ENCODE assay signal across 8 cellular contexts in genomic region chr1:148975453-148975852, GRCh38.
A peak's percentile ranks its signal among the peaks of the same experiment; 100 is the strongest.
DNase-seq lines count a peak whose midpoint lies in the region; ATAC-seq and TF ChIP-seq lines count a peak whose summit lies in the region.
"Not testable (repeated sequence)": the region's sequence is repeated elsewhere in the genome, so short reads cannot be mapped to it uniquely, and the experiment has no call there.

No MANE protein-coding gene starts in this region.

- not testable (repeated sequence) for H4K20me1 ChIP-seq in PC-3 (ENCODE audit: low read length); mammary epithelial cell (ENCODE audit: insufficient read depth, low read length)

- dilution Hi-C loops in mammary epithelial cell (cut with HindIII; ENCODE audit: low sequenced_read_pairs), result not testable (repeated sequence)

- H3K4me2 ChIP-seq in PC-3 (ENCODE audit: low read length) (peak overlapping the region; percentile 80), mammary epithelial cell (ENCODE audit: insufficient read depth, low read depth, low read length) (peak overlapping the region; percentile 64)

- POLR2A ChIA-PET in CD8-positive, alpha-beta memory T cell (lab: Charles Lee); PC-3 (lab: Charles Lee; ENCODE audit: unreplicated experiment): not testable (repeated sequence)

- H3K9ac ChIP-seq in PC-3 (ENCODE audit: low read length), result peak overlapping the region; percentile 47
- not testable (repeated sequence) for H3K9ac ChIP-seq in mammary epithelial cell (ENCODE audit: insufficient read depth, low read length)

- H3K4me1 Mint-ChIP-seq in CD8-positive, alpha-beta memory T cell, result peaks cover 8 to 16% (median 12%) of the 10 kb centered on the region in 3 donors
- H3K4me1 Mint-ChIP-seq in activated CD8-positive, alpha-beta memory T cell treated with anti-CD3 and anti-CD28 coated beads, Interleukin-2, amount 10 ng/mL, durations not matched to agents 7 days and 5 days, result not testable (repeated sequence)

- not testable (repeated sequence) for H3K9me3 Mint-ChIP-seq in CD8-positive, alpha-beta memory T cell; activated CD8-positive, alpha-beta memory T cell treated with anti-CD3 and anti-CD28 coated beads, Interleukin-2, amount 10 ng/mL, durations not matched to agents 7 days and 5 days (ENCODE audit: low read depth)

- not testable (repeated sequence) for H3K9me2 ChIP-seq in PC-3 (replicated peaks; ENCODE audit: low read length)

- not testable (repeated sequence) for H3K27me3 Mint-ChIP-seq in CD8-positive, alpha-beta memory T cell; activated CD8-positive, alpha-beta memory T cell treated with anti-CD3 and anti-CD28 coated beads, Interleukin-2, amount 10 ng/mL, durations not matched to agents 7 days and 5 days

- peaks cover 5 to 33% (median 18%) of the 10 kb centered on the region in 3 donors for H3K36me3 Mint-ChIP-seq in CD8-positive, alpha-beta memory T cell
- peaks cover 28% of the 10 kb centered on the region for H3K36me3 Mint-ChIP-seq in activated CD8-positive, alpha-beta memory T cell treated with anti-CD3 and anti-CD28 coated beads, Interleukin-2, amount 10 ng/mL, durations not matched to agents 7 days and 5 days

- TF ChIP-seq CTCF in PC-3 (conservative IDR thresholded peaks at IDR 0.05; ENCODE audit: low read depth, low read length); mammary epithelial cell (conservative IDR thresholded peaks at IDR 0.05 in 1 of 2, IDR thresholded peaks at IDR 0.05 in 1 of 2; ENCODE audit: extremely low read depth in 1 of 2, insufficient read depth in 1 of 2, low read depth in 1 of 2, low read length in 2 of 2): not testable (repeated sequence)

- in situ Hi-C loops in mammary epithelial cell (cut with MboI; ENCODE audit: low sequenced_read_pairs in 2 of 2), result not testable (repeated sequence)

- ATAC-seq in GM19452 (IDR thresholded peaks at IDR 0.05; ENCODE audit: unreplicated experiment) (peak; percentile 45), HG03196 (IDR thresholded peaks at IDR 0.05; ENCODE audit: unreplicated experiment) (peak; percentile 38), PC-3 (peak; percentile 90)
- peak; percentile 65 for ATAC-seq in activated CD8-positive, alpha-beta memory T cell treated with anti-CD3 and anti-CD28 coated beads, Interleukin-2, amount 10 ng/mL, durations not matched to agents 7 days and 5 days
- ATAC-seq in stimulated activated naive CD8-positive, alpha-beta T cell treated with anti-CD3 and anti-CD28 coated beads, Interleukin-15, Interleukin-2, amounts not matched to agents 100 U/mL and 50 U/mL, for 24 hours, result peak; percentile 62

- not testable (repeated sequence) for BruUV-seq in PC-3 (replicated peaks; lab: Mats Ljungman, UMichigan); mammary epithelial cell (replicated peaks; lab: Mats Ljungman, UMichigan)

- H3K79me2 ChIP-seq in PC-3 (ENCODE audit: low read length); mammary epithelial cell (ENCODE audit: insufficient read depth, low read length): not testable (repeated sequence)

- not testable (repeated sequence) for H3K27me3 ChIP-seq in CD8-positive, alpha-beta memory T cell (ENCODE audit: insufficient read depth, low read length, poor library complexity, severe bottlenecking); PC-3 (ENCODE audit: low read length); mammary epithelial cell (ENCODE audit: insufficient read depth, low read length)

- H2AFZ ChIP-seq in PC-3 (ENCODE audit: low read length); mammary epithelial cell (ENCODE audit: low read depth, low read length): not testable (repeated sequence)

- H3K9me3 ChIP-seq in CD8-positive, alpha-beta memory T cell (ENCODE audit: low read length); PC-3 (ENCODE audit: low read length); mammary epithelial cell (replicated peaks; ENCODE audit: insufficient read depth, low read length): not testable (repeated sequence)

- not testable (repeated sequence) for H3K4me3 ChIP-seq in CD8-positive, alpha-beta memory T cell (ENCODE audit: low read length); PC-3 (ENCODE audit: low read length); mammary epithelial cell (replicated peaks in 1 of 3; ENCODE audit: insufficient read depth in 1 of 3, low read depth in 2 of 3, low read length in 3 of 3)

- not testable (repeated sequence) for H3F3A ChIP-seq in PC-3 (ENCODE audit: low read length, unreplicated experiment)

- 9% methylated on average over 1 of the region's 1 CpG for WGBS in mammary epithelial cell (ENCODE audit: low coverage, missing lambda C conversion rate)

- H3K27ac Mint-ChIP-seq in CD8-positive, alpha-beta memory T cell, result peak overlapping the region; percentile 15 to 91 (median 82)
- H3K27ac Mint-ChIP-seq in activated CD8-positive, alpha-beta memory T cell treated with anti-CD3 and anti-CD28 coated beads, Interleukin-2, amount 10 ng/mL, durations not matched to agents 7 days and 5 days, result peak overlapping the region; percentile 87

- not testable (repeated sequence) for H3K4me1 ChIP-seq in CD8-positive, alpha-beta memory T cell (ENCODE audit: insufficient read depth, low read length); PC-3 (ENCODE audit: insufficient read depth, low read length); mammary epithelial cell (ENCODE audit: insufficient read depth, low read length)

- H3K27ac ChIP-seq in CD8-positive, alpha-beta memory T cell (ENCODE audit: low read depth, low read length), result not testable (repeated sequence)
- peak overlapping the region; percentile 91 for H3K27ac ChIP-seq in PC-3 (ENCODE audit: low read length)
- peak overlapping the region; percentile 89 for H3K27ac ChIP-seq in mammary epithelial cell (ENCODE audit: insufficient read depth, low read depth, low read length)

- intact Hi-C loops in PC-3 (cut with micrococcal nuclease); mammary epithelial cell (cut with micrococcal nuclease): not testable (repeated sequence)

- not testable (repeated sequence) for DNase-seq in CD8-positive, alpha-beta memory T cell; activated CD8-positive, alpha-beta memory T cell treated with anti-CD3 and anti-CD28 coated beads, Interleukin-2, amount 10 ng/mL, durations not matched to agents 7 days and 5 days; stimulated activated naive CD8-positive, alpha-beta T cell treated with anti-CD3 and anti-CD28 coated beads, Interleukin-15, Interleukin-2, amounts not matched to agents 100 U/mL and 50 U/mL, for 24 hours
- peak; percentile 70 for DNase-seq in PC-3
- peak; percentile 60 for DNase-seq in mammary epithelial cell
- DNase-seq in iris pigment epithelial cell (ENCODE audit: low read depth), result peak; percentile 58

- H3K36me3 ChIP-seq in CD8-positive, alpha-beta memory T cell (ENCODE audit: insufficient read depth, low read length), result peaks cover 16% of the 10 kb centered on the region
- peaks cover 18% of the 10 kb centered on the region for H3K36me3 ChIP-seq in PC-3 (ENCODE audit: low read depth, low read length)
- peaks cover 12% of the 10 kb centered on the region for H3K36me3 ChIP-seq in mammary epithelial cell (ENCODE audit: insufficient read depth, low read length)

- peak overlapping the region in 6 of 7 donors; percentile 48 to 80 (median 63) for H3K4me3 Mint-ChIP-seq in CD8-positive, alpha-beta memory T cell
- H3K4me3 Mint-ChIP-seq in activated CD8-positive, alpha-beta memory T cell treated with anti-CD3 and anti-CD28 coated beads, Interleukin-2, amount 10 ng/mL, durations not matched to agents 7 days and 5 days, result peak overlapping the region; percentile 52

- CTCF ChIA-PET in CD8-positive, alpha-beta memory T cell (lab: Charles Lee); PC-3 (lab: Charles Lee); activated CD8-positive, alpha-beta memory T cell treated with anti-CD3 and anti-CD28 coated beads, Interleukin-2, amount 10 ng/mL, durations not matched to agents 7 days and 5 days (lab: Charles Lee); mammary epithelial cell (lab: Charles Lee; ENCODE audit: low non-redundant PET): not testable (repeated sequence)

Comparison
In these comparisons a context has a peak if more than half of its experiments do, and no peak if none do; other contexts are left out.
1. ATAC-seq: peak in every context shown above with its lines; median percentile 90 in PC-3; 65 in activated CD8-positive, alpha-beta memory T cell treated with anti-CD3 and anti-CD28 coated beads, Interleukin-2, amount 10 ng/mL, durations not matched to agents 7 days and 5 days; 62 in stimulated activated naive CD8-positive, alpha-beta T cell treated with anti-CD3 and anti-CD28 coated beads, Interleukin-15, Interleukin-2, amounts not matched to agents 100 U/mL and 50 U/mL, for 24 hours; 45 in GM19452; 38 in HG03196.